28 cellular contexts compared by ENCODE assay signal in genomic region chr2:188248513-188248912, GRCh38.
"Had no signal": no experiment of that assay in that cellular context is flagged by ENCODE, and none has a peak within 500 bp of the region (broad histone marks: within the 10 kb centered on the region; RNA-seq: fewer than 3 reads in every experiment).

No MANE protein-coding gene starts in this region.

- H3K4me3 Mint-ChIP-seq: dendritic cell treated with granulocyte-macrophage colony-stimulating factor and Interleukin-4, amounts not matched to agents 40 ng/mL and 50 ng/mL, for 4 days; effector memory CD8-positive, alpha-beta T cell; endodermal cell had no signal

- H3K79me2 ChIP-seq: hepatocyte had no signal

- H3K4me2 ChIP-seq: hepatocyte had no signal

- ATAC-seq: effector memory CD8-positive, alpha-beta T cell; esophagus mucosa; foreskin keratinocyte; gastrocnemius medialis; gastroesophageal sphincter; heart left ventricle; heart right ventricle had no signal

- H3K27me3 Mint-ChIP-seq: dendritic cell treated with granulocyte-macrophage colony-stimulating factor and Interleukin-4, amounts not matched to agents 40 ng/mL and 50 ng/mL, for 4 days; effector memory CD8-positive, alpha-beta T cell had no signal

- H3K4me3 ChIP-seq: colonic mucosa, coronary artery, dorsolateral prefrontal cortex, esophagus muscularis mucosa, esophagus squamous epithelium, gastrocnemius medialis, gastroesophageal sphincter, heart left ventricle, heart right ventricle, hepatocyte had no signal

- H3K27ac Mint-ChIP-seq: dendritic cell treated with granulocyte-macrophage colony-stimulating factor and Interleukin-4, amounts not matched to agents 40 ng/mL and 50 ng/mL, for 4 days; effector memory CD8-positive, alpha-beta T cell; endodermal cell had no signal

- H3K9me3 Mint-ChIP-seq: endodermal cell had no signal

- H3K9me3 ChIP-seq: colonic mucosa, esophagus muscularis mucosa, esophagus squamous epithelium, gastrocnemius medialis, gastroesophageal sphincter had no signal

- H3K4me1 ChIP-seq: colonic mucosa, esophagus muscularis mucosa, esophagus squamous epithelium, gastrocnemius medialis, gastroesophageal sphincter, heart left ventricle, heart right ventricle had no signal

- H3K36me3 ChIP-seq: colonic mucosa, esophagus muscularis mucosa, esophagus squamous epithelium, gastrocnemius medialis, gastroesophageal sphincter, heart left ventricle, heart right ventricle had no signal

- FAIRE-seq: endometrium, endothelial cell of umbilical vein had no signal

- H3K27ac ChIP-seq: colonic mucosa, coronary artery, dorsolateral prefrontal cortex, epithelial cell of prostate, esophagus muscularis mucosa, esophagus squamous epithelium, foreskin keratinocyte, gastrocnemius medialis, gastroesophageal sphincter, heart left ventricle, heart right ventricle, hepatocyte had no signal

- H3K27me3 ChIP-seq: colonic mucosa, dorsolateral prefrontal cortex, esophagus muscularis mucosa, esophagus squamous epithelium, foreskin keratinocyte, gastrocnemius medialis, gastroesophageal sphincter, heart left ventricle, heart right ventricle, hepatocyte had no signal

- H2AFZ ChIP-seq: hepatocyte had no signal

- DNase-seq: colonic mucosa; cortex of kidney; dermis blood vessel endothelial cell; dorsolateral prefrontal cortex; effector CD4-positive, alpha-beta T cell; effector CD8-positive, alpha-beta T cell; effector memory CD4-positive, alpha-beta T cell; effector memory CD8-positive, alpha-beta T cell; endodermal cell; erythroblast; esophagus squamous epithelium; foreskin fibroblast; foreskin keratinocyte; foreskin melanocyte; gastrocnemius medialis; glutamatergic neuron; head of caudate nucleus; heart left ventricle; heart right ventricle had no signal
